In genomic region chr9:105881654-105882349, GRCh38 we compare ENCODE assay signal across 9 cellular contexts.
DNase-seq lines count a peak whose midpoint lies in the region; ATAC-seq and TF ChIP-seq lines count a peak whose summit lies in the region.
"Had no signal": no experiment of that assay in that cellular context is flagged by ENCODE, and none has a peak within 500 bp of the region (broad histone marks: within the 10 kb centered on the region; RNA-seq: fewer than 3 reads in every experiment).

No MANE protein-coding gene starts in this region.

- H3K4me1 Mint-ChIP-seq in stimulated activated memory B cell treated with anti-CD40 and anti-IgM and Interleukin-4, amounts not matched to agents 10 μg/mL and 1 μg/mL and 100 μg/mL, for 72 hours = peaks cover 24% of the 10 kb centered on the region

- TF ChIP-seq CTCF in DND-41 (IDR thresholded peaks at IDR 0.05; ENCODE audit: borderline replicate concordance, extremely low read depth, low read length, poor library complexity, severe bottlenecking) (peak; percentile 98), LNCaP clone FGC (IDR thresholded peaks at IDR 0.05; ENCODE audit: control insufficient read depth, extremely low read depth, insufficient read depth) (peak; percentile 94), retinal pigment epithelial cell (conservative IDR thresholded peaks at IDR 0.05; ENCODE audit: low read depth, low read length) (peak; percentile 98)

- H3K4me3 Mint-ChIP-seq in stimulated activated memory B cell treated with anti-CD40 and anti-IgM and Interleukin-4, amounts not matched to agents 10 μg/mL and 1 μg/mL and 100 μg/mL, for 72 hours = no peak overlapping the region

- no peak overlapping the region for H3K4me2 ChIP-seq in DND-41 (ENCODE audit: insufficient read depth, low read length)

- no peaks in the 10 kb centered on the region for H3K36me3 Mint-ChIP-seq in stimulated activated memory B cell treated with anti-CD40 and anti-IgM and Interleukin-4, amounts not matched to agents 10 μg/mL and 1 μg/mL and 100 μg/mL, for 72 hours

- intact Hi-C loops in head of caudate nucleus (cut with DNase I) = loop anchor here (5.0 kb wide), 1 partner anchor 40 kb away; no protein-coding TSS in a partner anchor

- H3K9me3 Mint-ChIP-seq in stimulated activated memory B cell treated with anti-CD40 and anti-IgM and Interleukin-4, amounts not matched to agents 10 μg/mL and 1 μg/mL and 100 μg/mL, for 72 hours = no peaks in the 10 kb centered on the region

- H4K20me1 ChIP-seq in DND-41 (ENCODE audit: insufficient read depth, low read length) = no peaks in the 10 kb centered on the region

- no peak overlapping the region for H3K27ac Mint-ChIP-seq in stimulated activated memory B cell treated with anti-CD40 and anti-IgM and Interleukin-4, amounts not matched to agents 10 μg/mL and 1 μg/mL and 100 μg/mL, for 72 hours

- peak; percentile 81 for ATAC-seq in DND-41 (ENCODE audit: insufficient read depth, low read depth)
- peak; percentile 51 for ATAC-seq in GM21529 (IDR thresholded peaks at IDR 0.05; ENCODE audit: unreplicated experiment)
- no peak for ATAC-seq in stimulated activated memory B cell treated with anti-CD40 and anti-IgM and Interleukin-4, amounts not matched to agents 10 μg/mL and 1 μg/mL and 100 μg/mL, for 72 hours

- no peaks in the 10 kb centered on the region for H3K79me2 ChIP-seq in DND-41 (ENCODE audit: insufficient read depth, low read length)

- peak; percentile 67 for DNase-seq in DND-41
- DNase-seq in LNCaP clone FGC (ENCODE audit: low read depth) = peak; percentile 41
- DNase-seq in SJSA1 (ENCODE audit: low read depth in 1 of 2, low spot score in 2 of 2) = peak; percentile 43 to 54
- peak; percentile 60 for DNase-seq in activated naive CD4-positive, alpha-beta T cell treated with Interleukin-2 at 50 U/mL for 16 hours
- peak; percentile 12 to 92 (median 80) for DNase-seq in head of caudate nucleus
- peak; percentile 24 for DNase-seq in retinal pigment epithelial cell (ENCODE audit: low read depth)

- peaks cover 9% of the 10 kb centered on the region for H3K27me3 Mint-ChIP-seq in stimulated activated memory B cell treated with anti-CD40 and anti-IgM and Interleukin-4, amounts not matched to agents 10 μg/mL and 1 μg/mL and 100 μg/mL, for 72 hours

- H3K27me3 ChIP-seq in DND-41 (ENCODE audit: insufficient read depth, low read length, poor library complexity) (no peaks in the 10 kb centered on the region), SJSA1 (replicated peaks) (no peaks in the 10 kb centered on the region)

- no peak overlapping the region for H3K9ac ChIP-seq in DND-41 (ENCODE audit: low read depth, low read length)

- H3K4me3 ChIP-seq in DND-41 (ENCODE audit: low read depth in 1 of 2, low read length in 2 of 2) = no peak overlapping the region
- H3K4me3 ChIP-seq in LNCaP clone FGC (ENCODE audit: low read depth, low read length) = no peak overlapping the region
- H3K4me3 ChIP-seq in SJSA1 = no peak overlapping the region
- no peak overlapping the region for H3K4me3 ChIP-seq in retinal pigment epithelial cell (ENCODE audit: low read length)

- H3K9me3 ChIP-seq in DND-41 (ENCODE audit: insufficient read depth, low read length, severe bottlenecking) = no peaks in the 10 kb centered on the region
- H3K9me3 ChIP-seq in SJSA1 (replicated peaks) = no peaks in the 10 kb centered on the region

- no peak overlapping the region for H2AFZ ChIP-seq in DND-41 (ENCODE audit: low read depth, low read length)

- H3K4me1 ChIP-seq in DND-41 (ENCODE audit: insufficient read depth, low read length) = no peaks in the 10 kb centered on the region
- H3K4me1 ChIP-seq in SJSA1 (replicated peaks) = no peaks in the 10 kb centered on the region

- H3K36me3 ChIP-seq in DND-41 (ENCODE audit: insufficient read depth, low read length) = no peaks in the 10 kb centered on the region
- H3K36me3 ChIP-seq in SJSA1 = no peaks in the 10 kb centered on the region

- H3K27ac ChIP-seq in DND-41 (ENCODE audit: low read length) (no peak overlapping the region), SJSA1 (no peak overlapping the region)
- H3K27ac ChIP-seq: epithelial cell of prostate had no signal

Comparison
In these comparisons a context has a peak if more than half of its experiments do, and no peak if none do; other contexts are left out.
1. DNase-seq: peak in every context shown above with its lines; median percentile 80 in head of caudate nucleus; 67 in DND-41; 60 in activated naive CD4-positive, alpha-beta T cell treated with Interleukin-2 at 50 U/mL for 16 hours; 48 in SJSA1; 41 in LNCaP clone FGC; 24 in retinal pigment epithelial cell.